ENCODE assay signal across 14 cellular contexts in genomic region chr6:156846845-156847599, GRCh38.
DNase-seq lines count a peak whose midpoint lies in the region; ATAC-seq and TF ChIP-seq lines count a peak whose summit lies in the region.
"Had no signal": no experiment of that assay in that cellular context is flagged by ENCODE, and none has a peak within 500 bp of the region (broad histone marks: within the 10 kb centered on the region; RNA-seq: fewer than 3 reads in every experiment).

No MANE protein-coding gene starts in this region.

- BruUV-seq in A673 (replicated peaks; lab: Mats Ljungman, UMichigan): no TSS peak

- H3K27me3 ChIP-seq in HUES6 (ENCODE audit: control insufficient read depth, insufficient read depth, low read length): no peaks in the 10 kb centered on the region
- no peaks in the 10 kb centered on the region for H3K27me3 ChIP-seq in A673 (replicated peaks; ENCODE audit: insufficient read depth, low read depth, low read length, poor library complexity)

- no peak overlapping the region for H3K9ac ChIP-seq in HUES6 (ENCODE audit: low read length)

- DNase-seq in activated CD4-positive, alpha-beta T cell treated with anti-CD3 and anti-CD28 coated beads, Interleukin-2, amount 10 ng/mL, durations not matched to agents 24 days and 14 days: no peak
- DNase-seq in activated CD4-positive, alpha-beta T cell treated with anti-CD3 and anti-CD28 coated beads, Interleukin-2, amount 50 U/mL, for 4 hours: no peak
- no peak for DNase-seq in effector memory CD8-positive, alpha-beta T cell
- DNase-seq in NCI-H1436 (lab: John Stamatoyannopoulos, UW) (no peak), putamen (ENCODE audit: low spot score) (no peak), A673 (ENCODE audit: low spot score) (no peak)
- DNase-seq: activated naive CD4-positive, alpha-beta T cell treated with anti-CD3 and anti-CD28 coated beads, Interleukin-2, amount 10 ng/mL, durations not matched to agents 7 days and 5 days; Calu3; SHP77; stimulated activated naive CD4-positive, alpha-beta T cell treated with Interleukin-2 at 50 U/mL for 16 hours had no signal

- no peak overlapping the region for H3K4me3 Mint-ChIP-seq in activated CD4-positive, alpha-beta T cell treated with anti-CD3 and anti-CD28 coated beads, Interleukin-2, amount 10 ng/mL, durations not matched to agents 24 days and 14 days
- H3K4me3 Mint-ChIP-seq in effector memory CD8-positive, alpha-beta T cell: peak overlapping the region in 1 of 2 donors; percentile 43
- H3K4me3 Mint-ChIP-seq in nephron: peak overlapping the region in 2 of 3 experiments; percentile 10 to 52
- H3K4me3 Mint-ChIP-seq: activated naive CD4-positive, alpha-beta T cell treated with anti-CD3 and anti-CD28 coated beads, Interleukin-2, amount 10 ng/mL, durations not matched to agents 7 days and 5 days had no signal

- ATAC-seq in effector memory CD8-positive, alpha-beta T cell (replicated peaks): no peak
- ATAC-seq: A549 had no signal

- POLR2A ChIA-PET in A673 (lab: Charles Lee; ENCODE audit: low non-redundant PET): no interaction called here

- H3K27me3 Mint-ChIP-seq in activated CD4-positive, alpha-beta T cell treated with anti-CD3 and anti-CD28 coated beads, Interleukin-2, amount 10 ng/mL, durations not matched to agents 24 days and 14 days: no peaks in the 10 kb centered on the region
- H3K27me3 Mint-ChIP-seq in effector memory CD8-positive, alpha-beta T cell: no peaks in the 10 kb centered on the region
- no peaks in the 10 kb centered on the region for H3K27me3 Mint-ChIP-seq in nephron (ENCODE audit: low read depth)
- H3K27me3 Mint-ChIP-seq: activated naive CD4-positive, alpha-beta T cell treated with anti-CD3 and anti-CD28 coated beads, Interleukin-2, amount 10 ng/mL, durations not matched to agents 7 days and 5 days had no signal

- TF ChIP-seq CTCF in nephron (IDR thresholded peaks at IDR 0.05; ENCODE audit: unreplicated experiment in 3 of 3) (no peak), A673 (conservative IDR thresholded peaks at IDR 0.05; ENCODE audit: low read depth, low read length) (no peak)

- H3K4me1 ChIP-seq in HUES6 (ENCODE audit: control insufficient read depth, insufficient read depth, low read length) (peaks cover 55% of the 10 kb centered on the region), A673 (ENCODE audit: insufficient read depth, low read length, poor library complexity, severe bottlenecking) (peaks cover 64% of the 10 kb centered on the region)

- H3K27ac ChIP-seq in HUES6 (ENCODE audit: low read depth, low read length) (peak overlapping the region; percentile 32; the same call in 1 of the 2 replicates), A673 (ENCODE audit: low read depth, low read length, poor library complexity, severe bottlenecking) (no peak overlapping the region)
- H3K27ac ChIP-seq: A549 had no signal

- H3K9me3 Mint-ChIP-seq in activated CD4-positive, alpha-beta T cell treated with anti-CD3 and anti-CD28 coated beads, Interleukin-2, amount 10 ng/mL, durations not matched to agents 24 days and 14 days: no peaks in the 10 kb centered on the region
- H3K9me3 Mint-ChIP-seq in effector memory CD8-positive, alpha-beta T cell: no peaks in the 10 kb centered on the region
- no peaks in the 10 kb centered on the region for H3K9me3 Mint-ChIP-seq in nephron
- H3K9me3 Mint-ChIP-seq: activated naive CD4-positive, alpha-beta T cell treated with anti-CD3 and anti-CD28 coated beads, Interleukin-2, amount 10 ng/mL, durations not matched to agents 7 days and 5 days had no signal

- H3K36me3 Mint-ChIP-seq in activated CD4-positive, alpha-beta T cell treated with anti-CD3 and anti-CD28 coated beads, Interleukin-2, amount 10 ng/mL, durations not matched to agents 24 days and 14 days (ENCODE audit: low read depth): peaks cover 3% of the 10 kb centered on the region
- no peaks in the 10 kb centered on the region for H3K36me3 Mint-ChIP-seq in effector memory CD8-positive, alpha-beta T cell (ENCODE audit: insufficient read depth)
- peaks cover 6% of the 10 kb centered on the region for H3K36me3 Mint-ChIP-seq in nephron (ENCODE audit: low read depth)

- peak overlapping the region; percentile 12 for H3K27ac Mint-ChIP-seq in activated CD4-positive, alpha-beta T cell treated with anti-CD3 and anti-CD28 coated beads, Interleukin-2, amount 10 ng/mL, durations not matched to agents 24 days and 14 days
- peak overlapping the region; percentile 11 to 71 for H3K27ac Mint-ChIP-seq in effector memory CD8-positive, alpha-beta T cell
- H3K27ac Mint-ChIP-seq in nephron: peak overlapping the region; percentile 59 to 94 (median 86)
- H3K27ac Mint-ChIP-seq: activated naive CD4-positive, alpha-beta T cell treated with anti-CD3 and anti-CD28 coated beads, Interleukin-2, amount 10 ng/mL, durations not matched to agents 7 days and 5 days had no signal

- CTCF ChIA-PET in A673 (lab: Charles Lee): no interaction called here

- H3K4me1 Mint-ChIP-seq in activated CD4-positive, alpha-beta T cell treated with anti-CD3 and anti-CD28 coated beads, Interleukin-2, amount 10 ng/mL, durations not matched to agents 24 days and 14 days: peaks cover 27% of the 10 kb centered on the region
- peaks cover 62 to 87% of the 10 kb centered on the region in 2 donors for H3K4me1 Mint-ChIP-seq in effector memory CD8-positive, alpha-beta T cell (ENCODE audit: low read depth in 2 of 2)
- H3K4me1 Mint-ChIP-seq in nephron: peaks cover 95% of the 10 kb centered on the region

- H3K4me3 ChIP-seq in HUES6 (ENCODE audit: low read depth, low read length) (no peak overlapping the region), A673 (ENCODE audit: low read depth, low read length, poor library complexity, severe bottlenecking) (no peak overlapping the region)
- H3K4me3 ChIP-seq: A549, skin epidermis had no signal

- intact Hi-C loops in activated CD4-positive, alpha-beta T cell treated with anti-CD3 and anti-CD28 coated beads, Interleukin-2, amount 10 ng/mL, durations not matched to agents 24 days and 14 days (cut with micrococcal nuclease): no loop called here
- intact Hi-C loops in A673 (cut with micrococcal nuclease; ENCODE audit: unreplicated experiment): no loop called here

- H3K9me3 ChIP-seq in HUES6 (ENCODE audit: control insufficient read depth, insufficient read depth, low read depth, low read length): no peaks in the 10 kb centered on the region
- H3K9me3 ChIP-seq in A673 (ENCODE audit: low read depth, low read length, poor library complexity, severe bottlenecking): no peaks in the 10 kb centered on the region
- H3K9me3 ChIP-seq: A549 had no signal

- H3K36me3 ChIP-seq in HUES6 (ENCODE audit: control insufficient read depth, insufficient read depth, low read length) (no peaks in the 10 kb centered on the region), A673 (ENCODE audit: insufficient read depth, low read length, poor library complexity, severe bottlenecking) (no peaks in the 10 kb centered on the region)

Comparison
In these comparisons a context has a peak if more than half of its experiments do, and no peak if none do; other contexts are left out.
1. H3K27ac Mint-ChIP-seq: peak in every context shown above with its lines; median percentile 86 in nephron; 41 in effector memory CD8-positive, alpha-beta T cell; 12 in activated CD4-positive, alpha-beta T cell treated with anti-CD3 and anti-CD28 coated beads, Interleukin-2, amount 10 ng/mL, durations not matched to agents 24 days and 14 days.